21 cellular contexts compared by ENCODE assay signal in genomic region chr16:84139628-84140258, GRCh38. TPM values are rescaled to one million over a fixed set of nuclear protein-coding genes. Genes with fewer than 3 reads are reported as not detected.
A peak's percentile ranks its signal among the peaks of the same experiment; 100 is the strongest.
DNase-seq lines count a peak whose midpoint lies in the region; ATAC-seq and TF ChIP-seq lines count a peak whose summit lies in the region.
"Had no signal": no experiment of that assay in that cellular context is flagged by ENCODE, and none has a peak within 500 bp of the region (broad histone marks: within the 10 kb centered on the region; RNA-seq: fewer than 3 reads in every experiment).

No MANE protein-coding gene starts in this region.

- no peaks in the 10 kb centered on the region for H3K9me3 Mint-ChIP-seq in activated CD4-positive, alpha-beta memory T cell treated with anti-CD3 and anti-CD28 coated beads for 36 hours
- H3K9me3 Mint-ChIP-seq: activated T-cell treated with anti-CD3 and anti-CD28 coated beads, Interleukin-2, amount 50 U/mL, for 72 hours had no signal

- H3K9me3 ChIP-seq in HUES6 (ENCODE audit: control insufficient read depth, insufficient read depth, low read depth, low read length) (no peaks in the 10 kb centered on the region), PC-9 (ENCODE audit: insufficient read depth, low read depth) (no peaks in the 10 kb centered on the region), right cardiac atrium (ENCODE audit: control insufficient read depth, low read length) (no peaks in the 10 kb centered on the region)
- H3K9me3 ChIP-seq: BE2C, esophagus squamous epithelium, tibial artery had no signal

- H4K20me1 ChIP-seq in PC-9 (ENCODE audit: insufficient read depth), result no peaks in the 10 kb centered on the region

- peaks cover 43% of the 10 kb centered on the region for H3K4me1 Mint-ChIP-seq in activated CD4-positive, alpha-beta memory T cell treated with anti-CD3 and anti-CD28 coated beads for 36 hours (ENCODE audit: low read depth)

- CTCF ChIA-PET in PC-9 (lab: Charles Lee), result no interaction called here
- CTCF ChIA-PET in activated CD4-positive, alpha-beta memory T cell treated with anti-CD3 and anti-CD28 coated beads for 36 hours (lab: Charles Lee), result interaction anchor here (1.0 to 1.6 kb wide), 2 partner anchors 47 to 51 kb away, joined by 3 to 5 read pairs; partner anchors contain the start of gene TAF1C

- DNase-seq in PC-9 (no peak), right cardiac atrium (no peak), sciatic nerve (ENCODE audit: low spot score) (no peak), GM20000 (ENCODE audit: low spot score) (no peak), GOT3 (lab: John Stamatoyannopoulos, UW) (no peak)
- DNase-seq in activated CD4-positive, alpha-beta memory T cell treated with anti-CD3 and anti-CD28 coated beads for 36 hours, result no peak
- DNase-seq: activated CD4-positive, alpha-beta T cell treated with anti-CD3 and anti-CD28 coated beads, Interleukin-2, amount 50 U/mL, for 48 hours; activated T-cell treated with anti-CD3 and anti-CD28 coated beads, Interleukin-2, amount 50 U/mL, for 72 hours; BE2C; esophagus squamous epithelium; Kasumi-1; kidney; NCI-H1105 treated with DMSO at 0.1 percent for 48 hours; NCI-H2171; NCI-H774; nucleus accumbens; tibial artery had no signal

- no peaks in the 10 kb centered on the region for H3K27me3 Mint-ChIP-seq in activated CD4-positive, alpha-beta memory T cell treated with anti-CD3 and anti-CD28 coated beads for 36 hours

- H3K27me3 ChIP-seq in HUES6 (ENCODE audit: control insufficient read depth, insufficient read depth, low read length), result no peaks in the 10 kb centered on the region
- no peaks in the 10 kb centered on the region for H3K27me3 ChIP-seq in PC-9 (ENCODE audit: insufficient read depth, low read depth)
- no peaks in the 10 kb centered on the region for H3K27me3 ChIP-seq in right cardiac atrium (ENCODE audit: control insufficient read depth, insufficient read depth)
- H3K27me3 ChIP-seq: BE2C, esophagus squamous epithelium, tibial artery had no signal

- intact Hi-C loops in PC-9 (cut with micrococcal nuclease; ENCODE audit: unreplicated experiment) (no loop called here), right cardiac atrium (cut with DNase I) (no loop called here), sciatic nerve (cut with DNase I) (no loop called here)
- intact Hi-C loops in activated CD4-positive, alpha-beta memory T cell treated with anti-CD3 and anti-CD28 coated beads for 36 hours (cut with micrococcal nuclease), result loop anchor here (2.0 to 5.0 kb wide), 2 partner anchors 42 to 55 kb away; no protein-coding TSS in a partner anchor

- peaks cover 61% of the 10 kb centered on the region for H3K79me2 ChIP-seq in PC-9 (ENCODE audit: low read depth)

- H3K9me2 ChIP-seq in PC-9 (ENCODE audit: insufficient read depth), result no peaks in the 10 kb centered on the region

- ATAC-seq in right cardiac atrium (no peak), sciatic nerve (peak; percentile 6)

- no peak overlapping the region for H3K4me3 Mint-ChIP-seq in activated CD4-positive, alpha-beta memory T cell treated with anti-CD3 and anti-CD28 coated beads for 36 hours

- H3K27ac ChIP-seq in HUES6 (ENCODE audit: low read depth, low read length) (no peak overlapping the region), PC-9 (peak overlapping the region; percentile 54), right cardiac atrium (ENCODE audit: low read length) (peak overlapping the region; percentile 88)
- H3K27ac ChIP-seq: esophagus squamous epithelium, tibial artery had no signal

- POLR2A ChIA-PET in PC-9 (lab: Charles Lee; ENCODE audit: unreplicated experiment), result no interaction called here
- POLR2A ChIA-PET in activated CD4-positive, alpha-beta memory T cell treated with anti-CD3 and anti-CD28 coated beads for 36 hours (lab: Charles Lee), result interaction anchor here (0.9 to 1.0 kb wide), 2 partner anchors 12 to 27 kb away, joined by 3 read pairs; no protein-coding TSS in a partner anchor

- no peak overlapping the region for H3K27ac Mint-ChIP-seq in activated CD4-positive, alpha-beta memory T cell treated with anti-CD3 and anti-CD28 coated beads for 36 hours
- H3K27ac Mint-ChIP-seq: activated T-cell treated with anti-CD3 and anti-CD28 coated beads, Interleukin-2, amount 50 U/mL, for 72 hours had no signal

- 69% methylated on average over 6 of the region's 6 CpGs for WGBS in right cardiac atrium

- peaks cover 39% of the 10 kb centered on the region for H3K4me1 ChIP-seq in HUES6 (ENCODE audit: control insufficient read depth, insufficient read depth, low read length)
- peaks cover 28% of the 10 kb centered on the region for H3K4me1 ChIP-seq in PC-9 (replicated peaks; ENCODE audit: insufficient read depth)
- no peaks in the 10 kb centered on the region for H3K4me1 ChIP-seq in right cardiac atrium (ENCODE audit: control insufficient read depth, insufficient read depth, low read length)
- H3K4me1 ChIP-seq: BE2C had no signal

- no peak overlapping the region for H2AFZ ChIP-seq in PC-9

- peak overlapping the region; percentile 67 for H3K4me2 ChIP-seq in PC-9

- H3K4me3 ChIP-seq in HUES6 (ENCODE audit: low read depth, low read length) (no peak overlapping the region; the same call in 1 of the 2 replicates), PC-9 (no peak overlapping the region), right cardiac atrium (ENCODE audit: low read length) (no peak overlapping the region)
- H3K4me3 ChIP-seq: esophagus squamous epithelium, skin epidermis, tibial artery had no signal

- H3F3A ChIP-seq in PC-9 (ENCODE audit: insufficient read depth, low read depth), result 0 out of 2 replicates have a peak, but pooled peaks cover 7% of the 10 kb centered on the region

- H3K36me3 ChIP-seq in HUES6 (ENCODE audit: control insufficient read depth, insufficient read depth, low read length) (no peaks in the 10 kb centered on the region), PC-9 (ENCODE audit: low read depth) (no peaks in the 10 kb centered on the region; the same call in 1 of the 2 replicates)
- H3K36me3 ChIP-seq: BE2C, esophagus squamous epithelium, tibial artery had no signal

- TF ChIP-seq CTCF in PC-9 (conservative IDR thresholded peaks at IDR 0.05) (no peak), GM20000 (IDR thresholded peaks at IDR 0.05; ENCODE audit: extremely low read depth, missing control alignments) (no peak)

- peak overlapping the region; percentile 7 for H3K9ac ChIP-seq in HUES6 (ENCODE audit: low read length)

- no peaks in the 10 kb centered on the region for H3K36me3 Mint-ChIP-seq in activated CD4-positive, alpha-beta memory T cell treated with anti-CD3 and anti-CD28 coated beads for 36 hours

- no TSS peak for BruUV-seq in PC-9 (replicated peaks; lab: Mats Ljungman, UMichigan)

RNA-seq across cellular contexts. Expression of gene HSDL1, which starts 5.2 kb away (rescaled TPM):
- total RNA-seq in PC-9 (2021) (30.5 and 32.1 TPM in 2 replicates), right cardiac atrium (10 to 100 TPM; 19.8 to 34.8 (median 26.5) TPM), sciatic nerve (31.3 TPM)
- polyA plus RNA-seq in right cardiac atrium, result 15.0 TPM
- total RNA-seq in activated CD4-positive, alpha-beta memory T cell treated with anti-CD3 and anti-CD28 coated beads for 36 hours, result 10 to 100 TPM; 13.1 to 13.8 TPM

RNA-seq across cellular contexts. Expression of gene DNAAF1, which starts 5.4 kb away (rescaled TPM):
- 1.2 and 3.9 TPM in 2 replicates for total RNA-seq in PC-9 (2021)
- total RNA-seq in right cardiac atrium, result under 1 TPM in 2 of 4 donors, not detected in 2; 0.14 to 0.28 TPM
- polyA plus RNA-seq in right cardiac atrium, result 0.68 TPM
- total RNA-seq in sciatic nerve, result 1.4 TPM
- total RNA-seq in activated CD4-positive, alpha-beta memory T cell treated with anti-CD3 and anti-CD28 coated beads for 36 hours, result not detected
- total RNA-seq: bronchial epithelial cell had no signal

RNA-seq across cellular contexts. Expression of gene MBTPS1, which starts 23.0 kb away (rescaled TPM):
- 80.3 and 96.0 TPM in 2 replicates for total RNA-seq in PC-9 (2021)
- 100 to 1,000 TPM in 2 of 4 donors, 10 to 100 TPM in 2; 88.1 to 112 (median 102) TPM for total RNA-seq in right cardiac atrium
- polyA plus RNA-seq in right cardiac atrium, result 59.3 TPM
- 91.1 TPM for total RNA-seq in sciatic nerve
- total RNA-seq in activated CD4-positive, alpha-beta memory T cell treated with anti-CD3 and anti-CD28 coated beads for 36 hours, result 10 to 100 TPM; 37.5 to 37.6 TPM

RNA-seq across cellular contexts. Expression of gene TAF1C, which starts 47.1 kb away (rescaled TPM):
- total RNA-seq in PC-9 (2021) (40.2 and 43.0 TPM in 2 replicates), right cardiac atrium (10 to 100 TPM; 26.0 to 31.1 (median 28.4) TPM), sciatic nerve (43.2 TPM)
- polyA plus RNA-seq in right cardiac atrium, result 36.2 TPM
- 10 to 100 TPM; 44.7 to 48.1 TPM for total RNA-seq in activated CD4-positive, alpha-beta memory T cell treated with anti-CD3 and anti-CD28 coated beads for 36 hours

RNA-seq across cellular contexts. Expression of gene ADAD2, which starts 51.2 kb away (rescaled TPM):
- total RNA-seq in PC-9 (2021), result not detected in 2 replicates
- under 1 TPM in 3 of 4 donors, not detected in 1; 0.38 to 0.62 (median 0.60) TPM for total RNA-seq in right cardiac atrium
- polyA plus RNA-seq in right cardiac atrium, result 2.9 TPM
- total RNA-seq in sciatic nerve, result not detected
- under 1 TPM in 1 of 2 experiments, not detected in 1; 0.19 TPM for total RNA-seq in activated CD4-positive, alpha-beta memory T cell treated with anti-CD3 and anti-CD28 coated beads for 36 hours
- total RNA-seq: bronchial epithelial cell, mononuclear cell had no signal
